Comparison of ENCODE assay signal across 8 cellular contexts in genomic region chr7:18320971-18321567, GRCh38.
DNase-seq lines count a peak whose midpoint lies in the region; ATAC-seq and TF ChIP-seq lines count a peak whose summit lies in the region.

No MANE protein-coding gene starts in this region.

- peak; percentile 54 for TF ChIP-seq RAD21 in neural cell (conservative IDR thresholded peaks at IDR 0.05)

- H2AFZ ChIP-seq in neural cell (ENCODE audit: low read depth, low read length) = no peak overlapping the region

- H3K9ac ChIP-seq in neural cell (ENCODE audit: low read length) = no peak overlapping the region

- no peak overlapping the region for H3K4me3 ChIP-seq in neural cell (ENCODE audit: low read length)

- H4K20me1 ChIP-seq in neural cell (ENCODE audit: insufficient read depth) = no peaks in the 10 kb centered on the region

- H3F3A ChIP-seq in neural cell (ENCODE audit: insufficient read depth, low read length, poor library complexity, severe bottlenecking) = no peaks in the 10 kb centered on the region

- no peaks in the 10 kb centered on the region for H3K27me3 ChIP-seq in neural cell (ENCODE audit: insufficient read depth, low read depth, low read length)

- H3K4me2 ChIP-seq in neural cell (ENCODE audit: low read length) = no peak overlapping the region

- no peaks in the 10 kb centered on the region for H3K79me2 ChIP-seq in neural cell (replicated peaks; ENCODE audit: insufficient read depth, low read length)

- DNase-seq in DMS 273 treated with DMSO at 0.1 percent for 48 hours (lab: John Stamatoyannopoulos, UW) (peak; percentile 30), NCI-H748 treated with DMSO at 0.1 percent for 48 hours (lab: John Stamatoyannopoulos, UW) (peak; percentile 1), dermis microvascular lymphatic vessel endothelial cell (ENCODE audit: low read depth in 2 of 2) (peak; percentile 11 to 54)
- DNase-seq in stimulated activated naive CD4-positive, alpha-beta T cell treated with Interleukin-2 at 50 U/mL for 16 hours (lab: John Stamatoyannopoulos, UW) = no peak
- no peak for DNase-seq in activated naive CD4-positive, alpha-beta T cell treated with anti-CD3 and anti-CD28 coated beads, Interleukin-2, amount 50 U/mL, for 16 hours

- H3K9me3 ChIP-seq in neural cell (ENCODE audit: low read length) = no peaks in the 10 kb centered on the region

- H3K9me2 ChIP-seq in neural cell (ENCODE audit: insufficient read depth, low read length) = no peaks in the 10 kb centered on the region

- peak; percentile 57 for TF ChIP-seq CTCF in neural cell (IDR thresholded peaks at IDR 0.05; ENCODE audit: poor library complexity, severe bottlenecking)

- no peak overlapping the region for H3K27ac ChIP-seq in neural cell (ENCODE audit: low read length)

- no peak for TF ChIP-seq EP300 in neural cell (conservative IDR thresholded peaks at IDR 0.05; ENCODE audit: poor library complexity, severe bottlenecking)

- no peaks in the 10 kb centered on the region for H3K36me3 ChIP-seq in neural cell (ENCODE audit: insufficient read depth, low read length)

- ATAC-seq in GM19043 (IDR thresholded peaks at IDR 0.05; ENCODE audit: low read depth, unreplicated experiment) = peak; percentile 82
- peak; percentile 53 for ATAC-seq in HG03108 (IDR thresholded peaks at IDR 0.05; ENCODE audit: unreplicated experiment)

TF ChIP-seq in neural cell, 6 proteins besides CTCF, POLR2A, EP300 and RAD21:
- TF ChIP-seq REST (IDR thresholded peaks at IDR 0.05; ENCODE audit: borderline replicate concordance) (no peak), TAF1 (IDR thresholded peaks at IDR 0.05; ENCODE audit: low read depth) (no peak), SMC3 (conservative IDR thresholded peaks at IDR 0.05; ENCODE audit: poor library complexity) (peak; percentile 38)

Comparison
In these comparisons a context has a peak if more than half of its experiments do, and no peak if none do; other contexts are left out.
1. DNase-seq: peak in DMS 273 treated with DMSO at 0.1 percent for 48 hours (single experiment), NCI-H748 treated with DMSO at 0.1 percent for 48 hours (single experiment) and dermis microvascular lymphatic vessel endothelial cell (2 of 2); none in stimulated activated naive CD4-positive, alpha-beta T cell treated with Interleukin-2 at 50 U/mL for 16 hours (single experiment) and activated naive CD4-positive, alpha-beta T cell treated with anti-CD3 and anti-CD28 coated beads, Interleukin-2, amount 50 U/mL, for 16 hours (single experiment).